In genomic region chr4:7842384-7843279, GRCh38 we compare ENCODE assay signal across 10 cellular contexts.
DNase-seq lines count a peak whose midpoint lies in the region; ATAC-seq, FAIRE-seq and TF ChIP-seq lines count a peak whose summit lies in the region.
"Had no signal": no experiment of that assay in that cellular context is flagged by ENCODE, and none has a peak within 500 bp of the region (broad histone marks: within the 10 kb centered on the region; RNA-seq: fewer than 3 reads in every experiment).

No MANE protein-coding gene starts in this region.

- WGBS in liver, result 85% methylated on average over 22 of the region's 22 CpGs
- WGBS in HepG2 (ENCODE audit: low lambda C conversion rate), result 97% methylated on average over 17 of the region's 22 CpGs

- TF ChIP-seq RAD21 in liver (IDR thresholded peaks at IDR 0.05) (peak in 1 of 2 donors; percentile 9), HepG2 (CRISPR knock-in tag; IDR thresholded peaks at IDR 0.05) (no peak)

- CTCF ChIA-PET in HepG2 (lab: Yijun Ruan, JAX; ENCODE audit: low intra/inter-chr PET ratio, low total read pairs), result no interaction called here

- TF ChIP-seq EP300 in HepG2 (IDR thresholded peaks at IDR 0.05; ENCODE audit: low read depth in 2 of 2, low read length in 2 of 2), result no peak
- TF ChIP-seq EP300 in HepG2 (CRISPR knock-in tag; IDR thresholded peaks at IDR 0.05; ENCODE audit: borderline replicate concordance), result no peak

- H3K4me1 ChIP-seq in liver (ENCODE audit: control insufficient read depth in 4 of 4, insufficient read depth in 4 of 4, low read length in 3 of 4), result no peaks in the 10 kb centered on the region
- peaks cover 20% of the 10 kb centered on the region for H3K4me1 ChIP-seq in HepG2 (ENCODE audit: insufficient read depth, low read length)
- no peaks in the 10 kb centered on the region for H3K4me1 ChIP-seq in mucosa of stomach (ENCODE audit: control insufficient read depth, insufficient read depth, low read length)

- H3K4me3 ChIP-seq in liver (ENCODE audit: low read depth in 1 of 3, low read length in 3 of 3), result no peak overlapping the region
- no peak overlapping the region for H3K4me3 ChIP-seq in HepG2 (replicated peaks in 1 of 3; ENCODE audit: insufficient read depth in 1 of 3, low read depth in 2 of 3, low read length in 3 of 3)
- H3K4me3 ChIP-seq in epithelial cell of proximal tubule (ENCODE audit: low read depth, low read length), result no peak overlapping the region
- no peak overlapping the region for H3K4me3 ChIP-seq in mucosa of stomach (ENCODE audit: low read length)

- no peak for TF ChIP-seq CTCF in liver (IDR thresholded peaks at IDR 0.05; ENCODE audit: low read depth, low read length, missing input control)
- TF ChIP-seq CTCF in HepG2 (CRISPR knock-in tag; IDR thresholded peaks at IDR 0.05), result no peak
- TF ChIP-seq CTCF in epithelial cell of proximal tubule (conservative IDR thresholded peaks at IDR 0.05; ENCODE audit: low read depth, low read length), result no peak

- no peak for DNase-seq in HepG2 (ENCODE audit: low spot score)
- DNase-seq in epithelial cell of proximal tubule (ENCODE audit: low read depth), result peak; percentile 92
- no peak for DNase-seq in activated gamma-delta T cell treated with Interleukin-2 at 50 U/mL for 16 hours
- DNase-seq in activated T-helper 2 cell treated with anti-CD3 and anti-CD28 coated beads, Interferon-gamma antibody, Interleukin-2, Interleukin-4, amounts not matched to agents 10 μg/mL and 5 μg/mL and 100 μg/mL, durations not matched to agents 14 hours and 24 hours and 36 hours (ENCODE audit: low spot score), result no peak
- DNase-seq: NCI-H1417 treated with DMSO at 0.1 percent for 48 hours had no signal

- no peak for FAIRE-seq in HepG2 (lab: Jason Lieb, UNC)

- H3K9me3 ChIP-seq in liver (ENCODE audit: control insufficient read depth in 4 of 4, low read length in 3 of 4) (no peaks in the 10 kb centered on the region), HepG2 (ENCODE audit: low read length) (no peaks in the 10 kb centered on the region), mucosa of stomach (ENCODE audit: control insufficient read depth, low read length) (no peaks in the 10 kb centered on the region)

- H2AFZ ChIP-seq in HepG2 (ENCODE audit: low read length), result no peak overlapping the region

- BruUV-seq in HepG2 (replicated peaks; lab: Mats Ljungman, UMichigan), result no TSS peak

- POLR2A ChIA-PET in HepG2 (lab: Yijun Ruan, JAX), result interaction anchor here (0.8 kb wide), 1 partner anchor 38 kb away, joined by 5 read pairs; no protein-coding TSS in a partner anchor

- H3K4me1 Mint-ChIP-seq in activated T-helper 2 cell treated with anti-CD3 and anti-CD28 coated beads, Interferon-gamma antibody, Interleukin-2, Interleukin-4, amounts not matched to agents 10 μg/mL and 5 μg/mL and 100 μg/mL, durations not matched to agents 14 hours and 24 hours and 36 hours (ENCODE audit: low read depth), result peaks cover 19% of the 10 kb centered on the region
- H3K4me1 Mint-ChIP-seq: B cell had no signal

- peak overlapping the region; percentile 15 to 63 for H3K27ac ChIP-seq in liver (ENCODE audit: low read depth in 1 of 2, low read length in 2 of 2)
- H3K27ac ChIP-seq in HepG2 (ENCODE audit: extremely low read length, insufficient read depth, low read length), result no peak overlapping the region

- in situ Hi-C loops in HepG2 (cut with HindIII; ENCODE audit: extremely low pct_ligation_motif_present, low pct_unique_long_range_greater_than_20kb), result no loop called here

- no peaks in the 10 kb centered on the region for H3K79me2 ChIP-seq in HepG2 (ENCODE audit: insufficient read depth, low read length)

- H3K36me3 Mint-ChIP-seq in activated T-helper 2 cell treated with anti-CD3 and anti-CD28 coated beads, Interferon-gamma antibody, Interleukin-2, Interleukin-4, amounts not matched to agents 10 μg/mL and 5 μg/mL and 100 μg/mL, durations not matched to agents 14 hours and 24 hours and 36 hours (ENCODE audit: low read depth), result peaks cover 40% of the 10 kb centered on the region

- no peaks in the 10 kb centered on the region for H3K27me3 Mint-ChIP-seq in activated T-helper 2 cell treated with anti-CD3 and anti-CD28 coated beads, Interferon-gamma antibody, Interleukin-2, Interleukin-4, amounts not matched to agents 10 μg/mL and 5 μg/mL and 100 μg/mL, durations not matched to agents 14 hours and 24 hours and 36 hours (ENCODE audit: low read depth)

- H3K27me3 ChIP-seq in liver (ENCODE audit: control insufficient read depth in 4 of 4, insufficient read depth in 4 of 4, low read length in 3 of 4) (no peaks in the 10 kb centered on the region), HepG2 (ENCODE audit: control insufficient read depth in 1 of 2, insufficient read depth in 2 of 2, low read length in 2 of 2) (no peaks in the 10 kb centered on the region), mucosa of stomach (ENCODE audit: control insufficient read depth, insufficient read depth, low read length) (no peaks in the 10 kb centered on the region)

- no peak overlapping the region for H3K4me2 ChIP-seq in HepG2 (ENCODE audit: low read depth, low read length)

- intact Hi-C loops in HepG2 (cut with micrococcal nuclease; ENCODE audit: unreplicated experiment), result no loop called here
- intact Hi-C loops in activated T-helper 2 cell treated with anti-CD3 and anti-CD28 coated beads, Interferon-gamma antibody, Interleukin-2, Interleukin-4, amounts not matched to agents 10 μg/mL and 5 μg/mL and 100 μg/mL, durations not matched to agents 14 hours and 24 hours and 36 hours (cut with micrococcal nuclease), result loop anchor here (5.0 kb wide), 1 partner anchor 40 kb away; no protein-coding TSS in a partner anchor

- no peaks in the 10 kb centered on the region for H3K9me3 Mint-ChIP-seq in activated T-helper 2 cell treated with anti-CD3 and anti-CD28 coated beads, Interferon-gamma antibody, Interleukin-2, Interleukin-4, amounts not matched to agents 10 μg/mL and 5 μg/mL and 100 μg/mL, durations not matched to agents 14 hours and 24 hours and 36 hours

- H3K36me3 ChIP-seq in liver (ENCODE audit: control insufficient read depth in 4 of 4, insufficient read depth in 3 of 4, low read depth in 1 of 4, low read length in 3 of 4), result no peaks in the 10 kb centered on the region
- H3K36me3 ChIP-seq in HepG2 (replicated peaks in 1 of 2; ENCODE audit: control insufficient read depth in 1 of 2, insufficient read depth in 2 of 2, low read length in 2 of 2), result peaks cover 1 to 6% of the 10 kb centered on the region in 2 experiments; a peak in 2 of 5 replicates
- no peaks in the 10 kb centered on the region for H3K36me3 ChIP-seq in mucosa of stomach (ENCODE audit: control insufficient read depth, insufficient read depth, low read length)

- no peak overlapping the region for H3K27ac Mint-ChIP-seq in activated T-helper 2 cell treated with anti-CD3 and anti-CD28 coated beads, Interferon-gamma antibody, Interleukin-2, Interleukin-4, amounts not matched to agents 10 μg/mL and 5 μg/mL and 100 μg/mL, durations not matched to agents 14 hours and 24 hours and 36 hours
- H3K27ac Mint-ChIP-seq: B cell had no signal

- TF ChIP-seq POLR2A in HepG2 (IDR thresholded peaks at IDR 0.05; ENCODE audit: insufficient read depth in 1 of 2, low read depth in 2 of 2, low read length in 2 of 2), result no peak

- H4K20me1 ChIP-seq in HepG2 (ENCODE audit: insufficient read depth, low read length), result no peaks in the 10 kb centered on the region

- ATAC-seq in HepG2, result no peak
- no peak for ATAC-seq in HG03108 (IDR thresholded peaks at IDR 0.05; ENCODE audit: unreplicated experiment)
- ATAC-seq in HG02885 (IDR thresholded peaks at IDR 0.05; ENCODE audit: poor library complexity, unreplicated experiment), result no peak

- no peak overlapping the region for H3K4me3 Mint-ChIP-seq in activated T-helper 2 cell treated with anti-CD3 and anti-CD28 coated beads, Interferon-gamma antibody, Interleukin-2, Interleukin-4, amounts not matched to agents 10 μg/mL and 5 μg/mL and 100 μg/mL, durations not matched to agents 14 hours and 24 hours and 36 hours (ENCODE audit: low read depth)
- H3K4me3 Mint-ChIP-seq: B cell had no signal

- no peak overlapping the region for H3K9ac ChIP-seq in liver (ENCODE audit: low read depth in 1 of 2, low read length in 2 of 2)
- H3K9ac ChIP-seq in HepG2 (ENCODE audit: insufficient read depth, low read depth, low read length), result no peak overlapping the region
- peak overlapping the region; percentile 43 for H3K9ac ChIP-seq in mucosa of stomach (ENCODE audit: low read length)

TF ChIP-seq in HepG2, 621 proteins besides CTCF, POLR2A, EP300 and RAD21:
- TF ChIP-seq, protein P1, sequence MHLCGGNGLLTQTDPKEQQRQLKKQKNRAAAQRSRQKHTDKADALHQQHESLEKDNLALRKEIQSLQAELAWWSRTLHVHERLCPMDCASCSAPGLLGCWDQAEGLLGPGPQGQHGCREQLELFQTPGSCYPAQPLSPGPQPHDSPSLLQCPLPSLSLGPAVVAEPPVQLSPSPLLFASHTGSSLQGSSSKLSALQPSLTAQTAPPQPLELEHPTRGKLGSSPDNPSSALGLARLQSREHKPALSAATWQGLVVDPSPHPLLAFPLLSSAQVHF (CRISPR knock-in tag; IDR thresholded peaks at IDR 0.05), result no peak
- TF ChIP-seq ZNF598 (CRISPR knock-in tag; IDR thresholded peaks at IDR 0.05; ENCODE audit: borderline replicate concordance), result no peak
- no peak for TF ChIP-seq ZNF737 (CRISPR knock-in tag; IDR thresholded peaks at IDR 0.05; ENCODE audit: borderline replicate concordance)
- TF ChIP-seq GABPB1 (CRISPR knock-in tag; IDR thresholded peaks at IDR 0.05), result no peak
- TF ChIP-seq, protein P2, sequence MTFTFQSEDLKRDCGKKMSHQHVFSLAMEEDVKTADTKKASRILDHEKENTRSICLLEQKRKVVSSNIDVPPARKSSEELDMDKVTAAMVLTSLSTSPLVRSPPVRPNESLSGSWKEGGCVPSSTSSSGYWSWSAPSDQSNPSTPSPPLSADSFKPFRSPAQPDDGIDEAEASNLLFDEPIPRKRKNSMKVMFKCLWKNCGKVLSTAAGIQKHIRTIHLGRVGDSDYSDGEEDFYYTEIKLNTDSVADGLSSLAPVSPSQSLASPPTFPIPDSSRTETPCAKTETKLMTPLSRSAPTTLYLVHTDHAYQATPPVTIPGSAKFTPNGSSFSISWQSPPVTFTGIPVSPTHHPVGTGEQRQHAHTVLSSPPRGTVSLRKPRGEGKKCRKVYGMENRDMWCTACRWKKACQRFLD (CRISPR knock-in tag; IDR thresholded peaks at IDR 0.05; ENCODE audit: borderline replicate concordance), result no peak
